ENCODE assay signal across 13 cellular contexts in the genomic region with DNA sequence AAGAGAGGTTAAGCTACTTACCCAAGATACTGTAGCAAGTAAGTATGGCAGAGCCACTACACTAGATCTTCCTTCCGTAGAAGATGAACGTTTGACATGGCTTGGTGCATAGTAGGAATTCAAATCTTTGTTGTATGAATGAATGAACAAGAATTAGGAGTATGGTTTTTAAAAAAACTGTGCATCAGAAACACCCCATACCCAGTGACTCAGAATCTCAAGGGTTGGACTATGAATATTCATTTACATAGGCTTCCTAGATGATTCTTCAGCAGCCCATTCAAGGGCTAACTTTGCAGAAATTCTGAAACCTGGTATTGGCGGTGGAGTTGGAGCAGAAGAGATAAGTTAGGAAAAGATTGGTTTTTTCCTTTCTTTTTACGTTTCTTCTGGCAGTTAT. TPM values are rescaled to one million over a fixed set of nuclear protein-coding genes. Genes with fewer than 3 reads are reported as not detected.
A peak's percentile ranks its signal among the peaks of the same experiment; 100 is the strongest.
DNase-seq lines count a peak whose midpoint lies in the region; ATAC-seq, FAIRE-seq and TF ChIP-seq lines count a peak whose summit lies in the region.
"Had no signal": no experiment of that assay in that cellular context is flagged by ENCODE, and none has a peak within 500 bp of the region (broad histone marks: within the 10 kb centered on the region; RNA-seq: fewer than 3 reads in every experiment).

No MANE protein-coding gene starts in this region.

- H3K27ac ChIP-seq in PC-9 (peak overlapping the region; percentile 84; the same call in 1 of the 2 replicates), kidney (ENCODE audit: low read depth in 2 of 2, low read length in 2 of 2) (no peak overlapping the region)

- TF ChIP-seq CTCF in PC-9 (conservative IDR thresholded peaks at IDR 0.05) (no peak), kidney (IDR thresholded peaks at IDR 0.05; ENCODE audit: borderline replicate concordance, extremely low read depth, insufficient read depth) (no peak)

- peaks cover 38% of the 10 kb centered on the region for H4K20me1 ChIP-seq in PC-9 (ENCODE audit: insufficient read depth)

- H3K4me3 ChIP-seq in PC-9 (no peak overlapping the region), kidney (ENCODE audit: low read length in 2 of 2) (no peak overlapping the region)

- no TSS peak for BruUV-seq in PC-9 (replicated peaks; lab: Mats Ljungman, UMichigan)

- no peak overlapping the region for H3K4me2 ChIP-seq in PC-9

- H3K27me3 Mint-ChIP-seq in activated T-cell treated with anti-CD3 and anti-CD28 coated beads, Interleukin-2, amount 50 U/mL, for 72 hours (ENCODE audit: low read depth): no peaks in the 10 kb centered on the region
- H3K27me3 Mint-ChIP-seq in dendritic cell treated with granulocyte-macrophage colony-stimulating factor and Interleukin-4, amounts not matched to agents 40 ng/mL and 50 ng/mL, for 4 days: no peaks in the 10 kb centered on the region
- H3K27me3 Mint-ChIP-seq in stimulated activated naive CD8-positive, alpha-beta T cell treated with anti-CD3 and anti-CD28 coated beads, Interleukin-15, amount 100 ng/mL, for 72 hours: no peaks in the 10 kb centered on the region

- peaks cover 19 to 44% of the 10 kb centered on the region in 2 donors for H3K36me3 Mint-ChIP-seq in activated T-cell treated with anti-CD3 and anti-CD28 coated beads, Interleukin-2, amount 50 U/mL, for 72 hours (ENCODE audit: insufficient read depth in 2 of 2)
- H3K36me3 Mint-ChIP-seq in dendritic cell treated with granulocyte-macrophage colony-stimulating factor and Interleukin-4, amounts not matched to agents 40 ng/mL and 50 ng/mL, for 4 days (ENCODE audit: low read depth): peaks cover 66% of the 10 kb centered on the region

- CTCF ChIA-PET in PC-9 (lab: Charles Lee): interaction anchor here (0.7 kb wide), 1 partner anchor 165 kb away, joined by 3 read pairs; no protein-coding TSS in a partner anchor

- peaks cover 11% of the 10 kb centered on the region; the same call in 1 of the 2 replicates for H3F3A ChIP-seq in PC-9 (ENCODE audit: insufficient read depth, low read depth)

- H3K9ac ChIP-seq in kidney (ENCODE audit: low read length in 2 of 2): no peak overlapping the region

- H3K9me3 ChIP-seq in PC-9 (ENCODE audit: insufficient read depth, low read depth) (no peaks in the 10 kb centered on the region), kidney (ENCODE audit: control insufficient read depth in 1 of 2, low read length in 2 of 2) (no peaks in the 10 kb centered on the region)
- H3K9me3 ChIP-seq: BLaER1 treated with 17β-estradiol and CSF1 and Interleukin-3, amounts not matched to agents 10 nM and 100 nM had no signal

- H2AFZ ChIP-seq in PC-9: no peak overlapping the region

- H3K4me3 Mint-ChIP-seq in activated T-cell treated with anti-CD3 and anti-CD28 coated beads, Interleukin-2, amount 50 U/mL, for 72 hours: peak overlapping the region; percentile 99 to 100
- H3K4me3 Mint-ChIP-seq in dendritic cell treated with granulocyte-macrophage colony-stimulating factor and Interleukin-4, amounts not matched to agents 40 ng/mL and 50 ng/mL, for 4 days: peak overlapping the region; percentile 62
- H3K4me3 Mint-ChIP-seq in stimulated activated naive CD8-positive, alpha-beta T cell treated with anti-CD3 and anti-CD28 coated beads, Interleukin-15, amount 100 ng/mL, for 72 hours: peak overlapping the region; percentile 79 to 99

- H3K36me3 ChIP-seq in PC-9 (ENCODE audit: low read depth) (peaks cover 32% of the 10 kb centered on the region), kidney (ENCODE audit: control insufficient read depth in 1 of 2, insufficient read depth in 2 of 2, low read length in 2 of 2) (no peaks in the 10 kb centered on the region)

- no peaks in the 10 kb centered on the region for H3K9me3 Mint-ChIP-seq in activated T-cell treated with anti-CD3 and anti-CD28 coated beads, Interleukin-2, amount 50 U/mL, for 72 hours
- no peaks in the 10 kb centered on the region for H3K9me3 Mint-ChIP-seq in dendritic cell treated with granulocyte-macrophage colony-stimulating factor and Interleukin-4, amounts not matched to agents 40 ng/mL and 50 ng/mL, for 4 days
- no peaks in the 10 kb centered on the region for H3K9me3 Mint-ChIP-seq in stimulated activated naive CD8-positive, alpha-beta T cell treated with anti-CD3 and anti-CD28 coated beads, Interleukin-15, amount 100 ng/mL, for 72 hours

- no peaks in the 10 kb centered on the region for H3K9me2 ChIP-seq in PC-9 (ENCODE audit: insufficient read depth)

- intact Hi-C loops in PC-9 (cut with micrococcal nuclease; ENCODE audit: unreplicated experiment): no loop called here
- intact Hi-C loops in dendritic cell treated with granulocyte-macrophage colony-stimulating factor and Interleukin-4, amounts not matched to agents 40 ng/mL and 50 ng/mL, for 4 days (cut with micrococcal nuclease): no loop called here
- intact Hi-C loops in kidney (cut with DNase I): no loop called here

- POLR2A ChIA-PET in PC-9 (lab: Charles Lee; ENCODE audit: unreplicated experiment): no interaction called here

- peak; percentile 43 to 58 for ATAC-seq in activated T-cell treated with anti-CD3 and anti-CD28 coated beads, Interleukin-2, amount 50 U/mL, for 72 hours (replicated peaks in 1 of 2)
- no peak for ATAC-seq in stimulated activated naive CD8-positive, alpha-beta T cell treated with anti-CD3 and anti-CD28 coated beads, Interleukin-15, amount 100 ng/mL, for 72 hours
- no peak for ATAC-seq in HG03025 (IDR thresholded peaks at IDR 0.05; ENCODE audit: low FRiP score, unreplicated experiment)
- ATAC-seq: left cardiac atrium had no signal

- no peak for FAIRE-seq in kidney (lab: Jason Lieb, UNC)
- FAIRE-seq: endothelial cell of umbilical vein had no signal

- H3K27me3 ChIP-seq in PC-9 (ENCODE audit: insufficient read depth, low read depth): no peaks in the 10 kb centered on the region
- H3K27me3 ChIP-seq: BLaER1 treated with 17β-estradiol and CSF1 and Interleukin-3, amounts not matched to agents 10 nM and 100 nM had no signal

- H3K4me1 ChIP-seq in PC-9 (replicated peaks; ENCODE audit: insufficient read depth) (peaks cover 37% of the 10 kb centered on the region), kidney (ENCODE audit: control insufficient read depth in 1 of 2, insufficient read depth in 1 of 2, low read depth in 1 of 2, low read length in 2 of 2) (peaks cover 9 to 10% of the 10 kb centered on the region in 2 donors)

- DNase-seq in activated T-cell treated with anti-CD3 and anti-CD28 coated beads, Interleukin-2, amount 50 U/mL, for 72 hours: no peak
- no peak for DNase-seq in activated T-cell treated with anti-CD3 and anti-CD28 coated beads, Interleukin-2, amount 50 U/mL, for 1 hour
- DNase-seq in PC-9: no peak
- DNase-seq in stimulated activated naive CD8-positive, alpha-beta T cell treated with anti-CD3 and anti-CD28 coated beads, Interleukin-15, amount 100 ng/mL, for 72 hours: no peak
- DNase-seq in activated effector memory CD4-positive, alpha-beta T cell treated with Interleukin-2 at 50 U/mL for 16 hours: no peak
- DNase-seq in kidney: no peak
- DNase-seq: left cardiac atrium, NCI-H69, posterior cingulate gyrus had no signal

- peaks cover 89% of the 10 kb centered on the region for H3K4me1 Mint-ChIP-seq in activated T-cell treated with anti-CD3 and anti-CD28 coated beads, Interleukin-2, amount 50 U/mL, for 72 hours (ENCODE audit: low read depth)
- H3K4me1 Mint-ChIP-seq in dendritic cell treated with granulocyte-macrophage colony-stimulating factor and Interleukin-4, amounts not matched to agents 40 ng/mL and 50 ng/mL, for 4 days (ENCODE audit: low read depth): peaks cover 77% of the 10 kb centered on the region
- H3K4me1 Mint-ChIP-seq in stimulated activated naive CD8-positive, alpha-beta T cell treated with anti-CD3 and anti-CD28 coated beads, Interleukin-15, amount 100 ng/mL, for 72 hours: peaks cover 75% of the 10 kb centered on the region

- H3K27ac Mint-ChIP-seq in activated T-cell treated with anti-CD3 and anti-CD28 coated beads, Interleukin-2, amount 50 U/mL, for 72 hours: peak overlapping the region; percentile 96
- H3K27ac Mint-ChIP-seq in dendritic cell treated with granulocyte-macrophage colony-stimulating factor and Interleukin-4, amounts not matched to agents 40 ng/mL and 50 ng/mL, for 4 days: no peak overlapping the region
- peak overlapping the region in 1 of 2 donors; percentile 54 for H3K27ac Mint-ChIP-seq in stimulated activated naive CD8-positive, alpha-beta T cell treated with anti-CD3 and anti-CD28 coated beads, Interleukin-15, amount 100 ng/mL, for 72 hours

- peaks cover 100% of the 10 kb centered on the region for H3K79me2 ChIP-seq in PC-9 (ENCODE audit: low read depth)

RNA-seq across cellular contexts. Expression of a gene that starts 5.4 kb away (rescaled TPM):
- 100 to 1,000 TPM; 490 to 497 TPM for total RNA-seq in activated T-cell treated with anti-CD3 and anti-CD28 coated beads, Interleukin-2, amount 50 U/mL, for 72 hours
- total RNA-seq in PC-9 (2021) (220 and 222 TPM in 2 replicates), kidney (265 TPM)
- polyA plus RNA-seq in kidney (ENCODE audit: insufficient read depth, low read depth, low replicate concordance): 69.3 TPM

Comparison
In these comparisons a context has a peak if more than half of its experiments do, and no peak if none do; other contexts are left out.
1. ATAC-seq: peak in activated T-cell treated with anti-CD3 and anti-CD28 coated beads, Interleukin-2, amount 50 U/mL, for 72 hours (2 of 2); none in stimulated activated naive CD8-positive, alpha-beta T cell treated with anti-CD3 and anti-CD28 coated beads, Interleukin-15, amount 100 ng/mL, for 72 hours (single experiment) and HG03025 (single experiment).
2. Peak in every context shown above with its lines, with median percentiles within 50 percentile points of each other: H3K4me3 Mint-ChIP-seq.